ENCODE assay signal across 17 cellular contexts in the genomic region with DNA sequence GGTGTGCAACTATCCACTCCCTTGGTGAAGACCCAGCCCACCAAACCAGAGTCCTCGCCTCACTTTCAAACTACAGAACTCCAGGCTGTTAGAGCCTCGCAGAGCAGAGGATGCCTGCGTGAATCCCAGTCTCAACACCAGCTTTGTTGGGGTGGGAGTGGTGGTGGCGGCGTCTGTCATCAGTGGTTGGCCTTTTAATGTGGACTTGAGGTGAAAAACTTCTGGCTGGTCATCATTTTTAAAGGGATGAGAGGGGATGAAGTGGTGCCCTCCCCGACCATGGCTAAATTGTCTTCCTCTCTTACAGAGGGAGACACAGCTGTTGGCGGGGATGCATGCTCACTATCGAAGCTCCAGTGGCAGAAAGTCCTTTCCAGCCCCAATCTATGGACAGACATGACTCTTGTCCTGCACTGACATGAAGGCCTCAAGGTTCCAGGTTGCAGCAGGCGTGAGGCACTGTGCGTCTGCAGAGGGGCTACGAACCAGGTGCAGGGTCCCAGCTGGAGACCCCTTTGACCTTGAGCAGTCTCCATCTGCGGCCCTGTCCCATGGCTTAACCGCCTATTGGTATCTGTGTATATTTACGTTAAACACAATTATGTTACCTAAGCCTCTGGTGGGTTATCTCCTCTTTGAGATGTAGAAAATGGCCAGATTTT. TPM values are rescaled to one million over a fixed set of nuclear protein-coding genes. Genes with fewer than 3 reads are reported as not detected.
DNase-seq lines count a peak whose midpoint lies in the region; ATAC-seq and TF ChIP-seq lines count a peak whose summit lies in the region.
"Had no signal": no experiment of that assay in that cellular context is flagged by ENCODE, and none has a peak within 500 bp of the region (broad histone marks: within the 10 kb centered on the region; RNA-seq: fewer than 3 reads in every experiment).

No MANE protein-coding gene starts in this region.

- no peak for DNase-seq in CD4-positive, alpha-beta memory T cell
- no peak for DNase-seq in activated T-cell treated with anti-CD3 and anti-CD28 coated beads, Interleukin-2, amount 50 U/mL, for 72 hours
- DNase-seq in mucosa of descending colon (no peak), COLO829 (ENCODE audit: low spot score) (no peak), cortex of kidney (lab: John Stamatoyannopoulos, UW) (no peak), UCSD-AML1 (lab: John Stamatoyannopoulos, UW; ENCODE audit: unreplicated experiment) (no peak)
- DNase-seq: activated effector memory CD4-positive, alpha-beta T cell treated with Interleukin-2 at 50 U/mL for 16 hours; central memory CD4-positive, alpha-beta T cell; Kasumi-1; left cardiac atrium; NCI-H1694; NCI-H69; SHP77 had no signal

- CTCF ChIA-PET in CD4-positive, alpha-beta memory T cell (lab: Charles Lee; ENCODE audit: partially characterized antibody), result interaction anchor here (1.1 to 1.5 kb wide), 2 partner anchors 63 to 209 kb away, joined by 3 to 4 read pairs; no protein-coding TSS in a partner anchor

- H3K4me1 ChIP-seq in CD4-positive, alpha-beta memory T cell (ENCODE audit: insufficient read depth, low read length), result no peaks in the 10 kb centered on the region
- no peaks in the 10 kb centered on the region for H3K4me1 ChIP-seq in mucosa of descending colon (ENCODE audit: low read depth)

- no peaks in the 10 kb centered on the region for H3K27me3 Mint-ChIP-seq in CD4-positive, alpha-beta memory T cell
- no peaks in the 10 kb centered on the region for H3K27me3 Mint-ChIP-seq in activated T-cell treated with anti-CD3 and anti-CD28 coated beads, Interleukin-2, amount 50 U/mL, for 72 hours (ENCODE audit: low read depth)

- peak; percentile 11 for TF ChIP-seq POLR2A in GM18505 (IDR thresholded peaks at IDR 0.05; ENCODE audit: borderline replicate concordance, extremely low read depth, insufficient read depth, insufficient read length)

- TF ChIP-seq CTCF in mucosa of descending colon (IDR thresholded peaks at IDR 0.05), result no peak

- H3K9me3 ChIP-seq in CD4-positive, alpha-beta memory T cell (ENCODE audit: control insufficient read depth in 1 of 2, low read length in 2 of 2), result no peaks in the 10 kb centered on the region
- H3K9me3 ChIP-seq in mucosa of descending colon, result no peaks in the 10 kb centered on the region
- H3K9me3 ChIP-seq: heart left ventricle had no signal

- peaks cover 54% of the 10 kb centered on the region for H3K36me3 ChIP-seq in CD4-positive, alpha-beta memory T cell (ENCODE audit: insufficient read depth, low read length)
- peaks cover 9% of the 10 kb centered on the region for H3K36me3 ChIP-seq in mucosa of descending colon (ENCODE audit: low read depth)

- H3K27me3 ChIP-seq in CD4-positive, alpha-beta memory T cell (ENCODE audit: insufficient read depth, low read length), result no peaks in the 10 kb centered on the region
- H3K27me3 ChIP-seq: heart left ventricle had no signal

- H3K9me3 Mint-ChIP-seq in CD4-positive, alpha-beta memory T cell, result peaks cover 0 to 5% (median 0%) of the 10 kb centered on the region in 8 donors
- no peaks in the 10 kb centered on the region for H3K9me3 Mint-ChIP-seq in activated T-cell treated with anti-CD3 and anti-CD28 coated beads, Interleukin-2, amount 50 U/mL, for 72 hours

- ATAC-seq in GM18505 (IDR thresholded peaks at IDR 0.05; ENCODE audit: unreplicated experiment) (no peak), mucosa of descending colon (peak; percentile 2), HG02981 (IDR thresholded peaks at IDR 0.05; ENCODE audit: unreplicated experiment) (no peak)
- ATAC-seq in activated T-cell treated with anti-CD3 and anti-CD28 coated beads, Interleukin-2, amount 50 U/mL, for 72 hours (replicated peaks in 1 of 2), result no peak
- ATAC-seq: left cardiac atrium had no signal

- H3K4me3 ChIP-seq in CD4-positive, alpha-beta memory T cell (ENCODE audit: low read length in 2 of 2), result no peak overlapping the region
- no peak overlapping the region for H3K4me3 ChIP-seq in mucosa of descending colon
- H3K4me3 ChIP-seq: heart left ventricle, skin epidermis had no signal

- H3K36me3 Mint-ChIP-seq in CD4-positive, alpha-beta memory T cell, result peaks cover 53 to 84% of the 10 kb centered on the region in 2 donors
- peaks cover 18 to 40% of the 10 kb centered on the region in 2 donors for H3K36me3 Mint-ChIP-seq in activated T-cell treated with anti-CD3 and anti-CD28 coated beads, Interleukin-2, amount 50 U/mL, for 72 hours (ENCODE audit: insufficient read depth in 2 of 2)

- peak overlapping the region; percentile 25 to 90 (median 61) for H3K27ac Mint-ChIP-seq in CD4-positive, alpha-beta memory T cell
- H3K27ac Mint-ChIP-seq in activated T-cell treated with anti-CD3 and anti-CD28 coated beads, Interleukin-2, amount 50 U/mL, for 72 hours, result peak overlapping the region; percentile 69

- peaks cover 0 to 18% (median 1%) of the 10 kb centered on the region in 4 donors for H3K4me1 Mint-ChIP-seq in CD4-positive, alpha-beta memory T cell
- H3K4me1 Mint-ChIP-seq in activated T-cell treated with anti-CD3 and anti-CD28 coated beads, Interleukin-2, amount 50 U/mL, for 72 hours (ENCODE audit: low read depth), result peaks cover 12% of the 10 kb centered on the region

- intact Hi-C loops in CD4-positive, alpha-beta memory T cell (cut with micrococcal nuclease), result no loop called here
- intact Hi-C loops in mucosa of descending colon (cut with DNase I, micrococcal nuclease), result no loop called here

- POLR2A ChIA-PET in CD4-positive, alpha-beta memory T cell (lab: Charles Lee; ENCODE audit: partially characterized antibody), result interaction anchor here (1.0 to 1.5 kb wide), 5 partner anchors 25 to 236 kb away, joined by 3 to 5 read pairs (median 3); a partner anchor contains a TSS

- H3K4me3 Mint-ChIP-seq in CD4-positive, alpha-beta memory T cell, result peak overlapping the region in 1 of 8 donors; percentile 22
- no peak overlapping the region for H3K4me3 Mint-ChIP-seq in activated T-cell treated with anti-CD3 and anti-CD28 coated beads, Interleukin-2, amount 50 U/mL, for 72 hours

- no peak overlapping the region for H3K27ac ChIP-seq in CD4-positive, alpha-beta memory T cell (ENCODE audit: low read depth, low read length)
- H3K27ac ChIP-seq: skin epidermis had no signal

RNA-seq across cellular contexts. Expression of a gene that starts 54.8 kb away (rescaled TPM):
- total RNA-seq in CD4-positive, alpha-beta memory T cell, result 100 to 1,000 TPM; 264 to 277 TPM
- polyA plus RNA-seq in CD4-positive, alpha-beta memory T cell, result 100 to 1,000 TPM; 260 to 268 TPM
- 100 to 1,000 TPM; 167 to 177 TPM for total RNA-seq in activated T-cell treated with anti-CD3 and anti-CD28 coated beads, Interleukin-2, amount 50 U/mL, for 72 hours
- total RNA-seq in mucosa of descending colon, result 100 to 1,000 TPM; 220 to 421 (median 334) TPM
